9 cellular contexts compared by ENCODE assay signal in genomic region chr2:150610670-150611279, GRCh38.
DNase-seq lines count a peak whose midpoint lies in the region; ATAC-seq, FAIRE-seq and TF ChIP-seq lines count a peak whose summit lies in the region.
"Had no signal": no experiment of that assay in that cellular context is flagged by ENCODE, and none has a peak within 500 bp of the region (broad histone marks: within the 10 kb centered on the region; RNA-seq: fewer than 3 reads in every experiment).

No MANE protein-coding gene starts in this region.

- DNase-seq in DMS 273 (lab: John Stamatoyannopoulos, UW; ENCODE audit: unreplicated experiment) (peak; percentile 77), DMS 273 treated with DMSO at 0.1 percent for 48 hours (lab: John Stamatoyannopoulos, UW) (no peak), SW480 (ENCODE audit: low spot score) (peak; percentile 40), kidney (no peak), DMS114 treated with DMSO at 0.1 percent for 48 hours (lab: John Stamatoyannopoulos, UW; ENCODE audit: unreplicated experiment) (no peak), hippocampal formation (lab: John Stamatoyannopoulos, UW) (no peak)

- intact Hi-C loops in kidney (cut with DNase I), result no loop called here

- H3K9me3 ChIP-seq in kidney (ENCODE audit: control insufficient read depth in 1 of 2, low read length in 2 of 2), result no peaks in the 10 kb centered on the region

- peak; percentile 30 for TF ChIP-seq CTCF in kidney (IDR thresholded peaks at IDR 0.05; ENCODE audit: borderline replicate concordance, extremely low read depth, insufficient read depth)

- no peak overlapping the region for H3K4me3 ChIP-seq in kidney (ENCODE audit: low read length in 2 of 2)

- no peak overlapping the region for H3K27ac ChIP-seq in kidney (ENCODE audit: low read depth in 2 of 2, low read length in 2 of 2)

- H3K36me3 ChIP-seq in kidney (ENCODE audit: control insufficient read depth in 1 of 2, insufficient read depth in 2 of 2, low read length in 2 of 2), result no peaks in the 10 kb centered on the region

- FAIRE-seq in kidney (lab: Jason Lieb, UNC), result no peak
- FAIRE-seq: A204.1 had no signal

- no peak overlapping the region for H3K9ac ChIP-seq in kidney (ENCODE audit: low read length in 2 of 2)

- ATAC-seq in HG03159 (IDR thresholded peaks at IDR 0.05; ENCODE audit: unreplicated experiment) (peak; percentile 85), GM21825 (IDR thresholded peaks at IDR 0.05; ENCODE audit: unreplicated experiment) (no peak)

- no peaks in the 10 kb centered on the region for H3K4me1 ChIP-seq in kidney (ENCODE audit: control insufficient read depth in 1 of 2, insufficient read depth in 1 of 2, low read depth in 1 of 2, low read length in 2 of 2)

Comparison
In these comparisons a context has a peak if more than half of its experiments do, and no peak if none do; other contexts are left out.
1. DNase-seq: peak in DMS 273 (single experiment) and SW480 (single experiment); none in DMS 273 treated with DMSO at 0.1 percent for 48 hours (single experiment), kidney (single experiment), DMS114 treated with DMSO at 0.1 percent for 48 hours (single experiment) and hippocampal formation (0 of 2).